Comparison of ENCODE assay signal across 18 cellular contexts in the genomic region with DNA sequence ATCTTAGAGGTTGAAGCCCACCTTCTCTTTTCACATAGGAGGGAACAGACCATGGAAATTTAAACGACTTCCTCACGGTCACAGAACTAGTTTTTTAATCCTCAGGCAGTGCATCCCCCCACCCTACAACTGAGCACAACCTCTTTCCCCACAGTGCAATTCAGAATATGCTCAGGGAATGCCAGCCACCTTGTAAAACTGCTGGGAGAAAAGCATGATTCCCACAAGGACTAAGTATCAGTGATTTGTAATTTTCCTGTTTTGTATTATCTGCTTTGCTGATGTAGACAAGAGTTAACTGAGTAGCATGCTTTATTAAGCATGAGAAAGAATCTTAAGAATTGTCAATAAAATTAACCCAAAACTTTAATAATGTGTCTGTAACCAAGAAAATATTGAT. TPM values are rescaled to one million over a fixed set of nuclear protein-coding genes. Genes with fewer than 3 reads are reported as not detected.
A peak's percentile ranks its signal among the peaks of the same experiment; 100 is the strongest.
DNase-seq lines count a peak whose midpoint lies in the region; ATAC-seq, FAIRE-seq and TF ChIP-seq lines count a peak whose summit lies in the region.
"Had no signal": no experiment of that assay in that cellular context is flagged by ENCODE, and none has a peak within 500 bp of the region (broad histone marks: within the 10 kb centered on the region; RNA-seq: fewer than 3 reads in every experiment).

No MANE protein-coding gene starts in this region.

- FAIRE-seq in HepG2 (lab: Jason Lieb, UNC): no peak
- FAIRE-seq: GM12891 had no signal

- no peaks in the 10 kb centered on the region for H3K27me3 Mint-ChIP-seq in activated CD4-positive, alpha-beta memory T cell treated with anti-CD3 and anti-CD28 coated beads, Interleukin-2, amount 10 ng/mL, durations not matched to agents 7 days and 5 days

- H3K4me2 ChIP-seq in HepG2 (ENCODE audit: low read depth, low read length): no peak overlapping the region
- H3K4me2 ChIP-seq: BLaER1 had no signal

- no TSS peak for BruUV-seq in HepG2 (replicated peaks; lab: Mats Ljungman, UMichigan)

- POLR2A ChIA-PET in HepG2 (lab: Yijun Ruan, JAX): no interaction called here
- POLR2A ChIA-PET in activated CD4-positive, alpha-beta memory T cell treated with anti-CD3 and anti-CD28 coated beads, Interleukin-2, amount 10 ng/mL, durations not matched to agents 7 days and 5 days (lab: Charles Lee): no interaction called here

- 75% methylated on average over 2 of the region's 2 CpGs for WGBS in right lobe of liver (ENCODE audit: insufficient coverage, low coverage, low lambda C conversion rate, missing lambda C conversion rate)
- 89% methylated on average over 2 of the region's 2 CpGs for whole genome bisulfite sequencing in HepG2 (ENCODE audit: low lambda C conversion rate)
- WGBS in mesodermal cell (ENCODE audit: insufficient coverage in 2 of 2), 2 experiments: 84 to 88% methylated on average over 2 of the region's 2 CpGs

- H3K36me3 ChIP-seq in right lobe of liver (peaks cover 0 to 21% (median 9%) of the 10 kb centered on the region in 4 donors), HepG2 (replicated peaks in 1 of 2; ENCODE audit: control insufficient read depth in 1 of 2, insufficient read depth in 2 of 2, low read length in 2 of 2) (peaks cover 7 to 28% of the 10 kb centered on the region in 2 experiments; a peak in 4 of 5 replicates), mesodermal cell (ENCODE audit: control insufficient read depth, insufficient read depth, low read length) (peaks cover 40% of the 10 kb centered on the region)

- no peak for TF ChIP-seq CTCF in right lobe of liver (IDR thresholded peaks at IDR 0.05)
- TF ChIP-seq CTCF in HepG2 (CRISPR knock-in tag; IDR thresholded peaks at IDR 0.05): no peak

- H3K4me1 ChIP-seq in right lobe of liver: peaks cover 0 to 2% (median under 1%) of the 10 kb centered on the region in 4 donors
- no peaks in the 10 kb centered on the region for H3K4me1 ChIP-seq in HepG2 (ENCODE audit: insufficient read depth, low read length)
- peaks cover 6% of the 10 kb centered on the region for H3K4me1 ChIP-seq in mesodermal cell (ENCODE audit: control insufficient read depth, insufficient read depth, low read length, poor library complexity, severe bottlenecking)
- H3K4me1 ChIP-seq: BLaER1, left lung had no signal

- H3K27ac ChIP-seq in right lobe of liver (peak overlapping the region; percentile 2 to 9 (median 4)), HepG2 (ENCODE audit: extremely low read length, insufficient read depth, low read length) (no peak overlapping the region), mesodermal cell (ENCODE audit: low read depth, low read length, severe bottlenecking) (peak overlapping the region; percentile 2)
- H3K27ac ChIP-seq: BLaER1, coronary artery, WERI-Rb-1 had no signal

- TF ChIP-seq POLR2A in right lobe of liver (IDR thresholded peaks at IDR 0.05) (no peak), HepG2 (IDR thresholded peaks at IDR 0.05; ENCODE audit: insufficient read depth in 1 of 2, low read depth in 2 of 2, low read length in 2 of 2) (no peak)

- TF ChIP-seq EP300 in HepG2 (IDR thresholded peaks at IDR 0.05; ENCODE audit: low read depth in 2 of 2, low read length in 2 of 2) (no peak), HepG2 (CRISPR knock-in tag; IDR thresholded peaks at IDR 0.05; ENCODE audit: borderline replicate concordance) (no peak)

- peak overlapping the region; percentile 18 for H3K27ac Mint-ChIP-seq in activated CD4-positive, alpha-beta memory T cell treated with anti-CD3 and anti-CD28 coated beads, Interleukin-2, amount 10 ng/mL, durations not matched to agents 7 days and 5 days

- H3K27me3 ChIP-seq in right lobe of liver (no peaks in the 10 kb centered on the region), HepG2 (ENCODE audit: control insufficient read depth in 1 of 2, insufficient read depth in 2 of 2, low read length in 2 of 2) (no peaks in the 10 kb centered on the region)
- H3K27me3 ChIP-seq: BLaER1, esophagus squamous epithelium, left lung had no signal

- no peak overlapping the region for H3K4me3 Mint-ChIP-seq in activated CD4-positive, alpha-beta memory T cell treated with anti-CD3 and anti-CD28 coated beads, Interleukin-2, amount 10 ng/mL, durations not matched to agents 7 days and 5 days

- TF ChIP-seq RAD21 in HepG2 (CRISPR knock-in tag; IDR thresholded peaks at IDR 0.05): no peak

- peaks cover 32% of the 10 kb centered on the region for H3K4me1 Mint-ChIP-seq in activated CD4-positive, alpha-beta memory T cell treated with anti-CD3 and anti-CD28 coated beads, Interleukin-2, amount 10 ng/mL, durations not matched to agents 7 days and 5 days

- no peak overlapping the region for H3K9ac ChIP-seq in HepG2 (ENCODE audit: insufficient read depth, low read depth, low read length)
- H3K9ac ChIP-seq: BLaER1 had no signal

- intact Hi-C loops in right lobe of liver (cut with DNase I): no loop called here
- intact Hi-C loops in HepG2 (cut with micrococcal nuclease; ENCODE audit: unreplicated experiment): no loop called here

- no peak for ATAC-seq in right lobe of liver
- ATAC-seq in HepG2: no peak
- no peak for ATAC-seq in HG03097 (IDR thresholded peaks at IDR 0.05; ENCODE audit: low FRiP score, unreplicated experiment)
- ATAC-seq in GM19463 (IDR thresholded peaks at IDR 0.05; ENCODE audit: unreplicated experiment): no peak
- ATAC-seq in GM18517 (IDR thresholded peaks at IDR 0.05; ENCODE audit: unreplicated experiment): no peak
- ATAC-seq: left lung had no signal

- H2AFZ ChIP-seq in HepG2 (ENCODE audit: low read length): no peak overlapping the region

- H3K9me3 Mint-ChIP-seq in activated CD4-positive, alpha-beta memory T cell treated with anti-CD3 and anti-CD28 coated beads, Interleukin-2, amount 10 ng/mL, durations not matched to agents 7 days and 5 days: no peaks in the 10 kb centered on the region

- CTCF ChIA-PET in HepG2 (lab: Yijun Ruan, JAX; ENCODE audit: low intra/inter-chr PET ratio, low total read pairs): no interaction called here
- CTCF ChIA-PET in activated CD4-positive, alpha-beta memory T cell treated with anti-CD3 and anti-CD28 coated beads, Interleukin-2, amount 10 ng/mL, durations not matched to agents 7 days and 5 days (lab: Charles Lee): no interaction called here

- DNase-seq in right lobe of liver: no peak
- no peak for DNase-seq in HepG2 (ENCODE audit: low spot score)
- no peak for DNase-seq in activated CD4-positive, alpha-beta memory T cell treated with anti-CD3 and anti-CD28 coated beads, Interleukin-2, amount 10 ng/mL, durations not matched to agents 7 days and 5 days
- no peak for DNase-seq in DMS114 treated with DMSO at 0.1 percent for 48 hours (lab: John Stamatoyannopoulos, UW; ENCODE audit: unreplicated experiment)
- DNase-seq: amniotic stem cell, esophagus squamous epithelium, hippocampal formation, left lung, NCI-H1930, NCI-H524, WERI-Rb-1 had no signal

- H3K4me3 ChIP-seq in right lobe of liver (no peak overlapping the region), HepG2 (replicated peaks in 1 of 3; ENCODE audit: insufficient read depth in 1 of 3, low read depth in 2 of 3, low read length in 3 of 3) (no peak overlapping the region), mesodermal cell (ENCODE audit: extremely low read depth, insufficient read depth, low read length, poor library complexity, severe bottlenecking) (no peak overlapping the region)
- H3K4me3 ChIP-seq: BLaER1, coronary artery, esophagus squamous epithelium, left lung had no signal

- H3K36me3 Mint-ChIP-seq in activated CD4-positive, alpha-beta memory T cell treated with anti-CD3 and anti-CD28 coated beads, Interleukin-2, amount 10 ng/mL, durations not matched to agents 7 days and 5 days (ENCODE audit: low read depth): peaks cover 43% of the 10 kb centered on the region

- H4K20me1 ChIP-seq in HepG2 (ENCODE audit: insufficient read depth, low read length): no peaks in the 10 kb centered on the region

- H3K79me2 ChIP-seq in HepG2 (ENCODE audit: insufficient read depth, low read length): no peaks in the 10 kb centered on the region

- no peaks in the 10 kb centered on the region for H3K9me3 ChIP-seq in right lobe of liver
- no peaks in the 10 kb centered on the region for H3K9me3 ChIP-seq in HepG2 (ENCODE audit: low read length)
- no peaks in the 10 kb centered on the region for H3K9me3 ChIP-seq in mesodermal cell (ENCODE audit: control insufficient read depth, low read length)
- H3K9me3 ChIP-seq: BLaER1, esophagus squamous epithelium, left lung had no signal

- in situ Hi-C loops in HepG2 (cut with HindIII; ENCODE audit: extremely low pct_ligation_motif_present, low pct_unique_long_range_greater_than_20kb): no loop called here

RNA-seq across cellular contexts. Expression of gene TMEM50A, which starts 23.8 kb away (rescaled TPM):
- total RNA-seq in right lobe of liver (10 to 100 TPM; 22.2 to 43.1 (median 36.4) TPM), HepG2 (2016; rRNA removed; fragmentation: Illumina TruSeq; extraction: Trizol) (33.4 and 51.2 TPM in 2 replicates)
- 13.7 and 19.1 TPM in 2 replicates for total RNA-seq in HepG2 (2016; cell fraction: cytosol; rRNA removed; fragmentation: Illumina TruSeq; extraction: Trizol; ENCODE audit: low read depth)
- total RNA-seq in HepG2 (2016; cell fraction: insoluble cytoplasmic fraction; rRNA removed; fragmentation: Illumina TruSeq; extraction: Trizol): 33.4 and 51.8 TPM in 2 replicates
- total RNA-seq in HepG2 (2016; cell fraction: membrane; rRNA removed; fragmentation: Illumina TruSeq; extraction: Trizol): 23.8 and 25.5 TPM in 2 replicates
- total RNA-seq in HepG2 (2016; cell fraction: nucleus; rRNA removed; fragmentation: Illumina TruSeq; extraction: Trizol): 40.3 and 45.5 TPM in 2 replicates
- polyA plus RNA-seq in HepG2 (2011; rRNA removed): 43.4 and 61.2 TPM in 2 replicates
- polyA plus RNA-seq in HepG2 (2011; cell fraction: cytosol; rRNA removed): 33.1 and 53.1 TPM in 2 replicates
- polyA plus RNA-seq in HepG2 (2011; cell fraction: nucleus; rRNA removed): 8.5 and 12.9 TPM in 2 replicates
- 56.3 and 80.5 TPM in 2 replicates for polyA plus RNA-seq in HepG2 (2012)
- polyA plus RNA-seq in HepG2 (2016; cell fraction: cytosol; fragmentation: Illumina TruSeq; extraction: Trizol; ENCODE audit: low read depth): 16.2 and 22.0 TPM in 2 replicates
- polyA plus RNA-seq in HepG2 (2016; cell fraction: insoluble cytoplasmic fraction; fragmentation: Illumina TruSeq; extraction: Trizol; ENCODE audit: low read depth): 39.3 and 44.9 TPM in 2 replicates
- polyA plus RNA-seq in HepG2 (2016; cell fraction: membrane; fragmentation: Illumina TruSeq; extraction: Trizol; ENCODE audit: low read depth): 26.3 and 29.5 TPM in 2 replicates
- 83.3 and 93.0 TPM in 2 replicates for polyA plus RNA-seq in HepG2 (2016; cell fraction: nucleus; fragmentation: Illumina TruSeq; extraction: Trizol; ENCODE audit: insufficient read depth, low read depth)
- 11.9 and 20.0 TPM in 2 replicates for polyA minus RNA-seq in HepG2 (2011; rRNA and poly(A)+ RNA removed; ENCODE audit: low replicate concordance)
- 23.5 and 34.4 TPM in 2 replicates for polyA minus RNA-seq in HepG2 (2011; cell fraction: cytosol; rRNA and poly(A)+ RNA removed)
- 11.6 and 15.7 TPM in 2 replicates for polyA minus RNA-seq in HepG2 (2011; cell fraction: nucleus; rRNA and poly(A)+ RNA removed)
- total RNA-seq in activated CD4-positive, alpha-beta memory T cell treated with anti-CD3 and anti-CD28 coated beads, Interleukin-2, amount 10 ng/mL, durations not matched to agents 7 days and 5 days: 100 to 1,000 TPM; 182 to 183 TPM
- polyA plus RNA-seq in mesodermal cell (2013, experiment 1 of 2): 119 TPM
- polyA plus RNA-seq in mesodermal cell (2013, experiment 2 of 2): 130 TPM

RNA-seq across cellular contexts. Expression of gene RHCE, which starts 58.7 kb away (rescaled TPM):
- total RNA-seq in right lobe of liver (1 to 10 TPM in 4 of 6 experiments, under 1 TPM in 2; 0.25 to 2.2 (median 1.4) TPM), HepG2 (2016; rRNA removed; fragmentation: Illumina TruSeq; extraction: Trizol) (not detected in 2 replicates)
- total RNA-seq in HepG2 (2016; cell fraction: cytosol; rRNA removed; fragmentation: Illumina TruSeq; extraction: Trizol; ENCODE audit: low read depth): not detected in 2 replicates
- total RNA-seq in HepG2 (2016; cell fraction: insoluble cytoplasmic fraction; rRNA removed; fragmentation: Illumina TruSeq; extraction: Trizol): 0.09 TPM in 1 of 2 replicates, not detected in the other
- total RNA-seq in HepG2 (2016; cell fraction: membrane; rRNA removed; fragmentation: Illumina TruSeq; extraction: Trizol): 0.14 TPM in 1 of 2 replicates, not detected in the other
- not detected in 2 replicates for total RNA-seq in HepG2 (2016; cell fraction: nucleus; rRNA removed; fragmentation: Illumina TruSeq; extraction: Trizol)
- polyA plus RNA-seq in HepG2 (2011; rRNA removed): 0.30 and 0.46 TPM in 2 replicates
- polyA plus RNA-seq in HepG2 (2011; cell fraction: cytosol; rRNA removed): 0.40 and 0.70 TPM in 2 replicates
- 0.24 and 0.35 TPM in 2 replicates for polyA plus RNA-seq in HepG2 (2011; cell fraction: nucleus; rRNA removed)
- 0.90 TPM in 1 of 2 replicates, not detected in the other for polyA plus RNA-seq in HepG2 (2012)
- not detected in 2 replicates for polyA plus RNA-seq in HepG2 (2016; cell fraction: cytosol; fragmentation: Illumina TruSeq; extraction: Trizol; ENCODE audit: low read depth)
- polyA plus RNA-seq in HepG2 (2016; cell fraction: insoluble cytoplasmic fraction; fragmentation: Illumina TruSeq; extraction: Trizol; ENCODE audit: low read depth): not detected in 2 replicates
- 0.14 TPM in 1 of 2 replicates, not detected in the other for polyA plus RNA-seq in HepG2 (2016; cell fraction: membrane; fragmentation: Illumina TruSeq; extraction: Trizol; ENCODE audit: low read depth)
- polyA plus RNA-seq in HepG2 (2016; cell fraction: nucleus; fragmentation: Illumina TruSeq; extraction: Trizol; ENCODE audit: insufficient read depth, low read depth): not detected in 2 replicates
- polyA minus RNA-seq in HepG2 (2011; rRNA and poly(A)+ RNA removed; ENCODE audit: low replicate concordance): 0.10 and 0.40 TPM in 2 replicates
- not detected in 2 replicates for polyA minus RNA-seq in HepG2 (2011; cell fraction: cytosol; rRNA and poly(A)+ RNA removed)
- polyA minus RNA-seq in HepG2 (2011; cell fraction: nucleus; rRNA and poly(A)+ RNA removed): not detected in 2 replicates
- total RNA-seq in activated CD4-positive, alpha-beta memory T cell treated with anti-CD3 and anti-CD28 coated beads, Interleukin-2, amount 10 ng/mL, durations not matched to agents 7 days and 5 days: under 1 TPM in 1 of 2 experiments, not detected in 1; 0.50 TPM
- polyA plus RNA-seq in mesodermal cell (2013, experiment 1 of 2): 0.41 TPM
- polyA plus RNA-seq in mesodermal cell (2013, experiment 2 of 2): 0.35 TPM
